Comparison of ENCODE assay signal across 9 cellular contexts in genomic region chr6:30820196-30820595, GRCh38.
A peak's percentile ranks its signal among the peaks of the same experiment; 100 is the strongest.
DNase-seq lines count a peak whose midpoint lies in the region; ATAC-seq and TF ChIP-seq lines count a peak whose summit lies in the region.
"Had no signal": no experiment of that assay in that cellular context is flagged by ENCODE, and none has a peak within 500 bp of the region (broad histone marks: within the 10 kb centered on the region; RNA-seq: fewer than 3 reads in every experiment).

No MANE protein-coding gene starts in this region.

- BruUV-seq in Caco-2 (replicated peaks; lab: Mats Ljungman, UMichigan), result no TSS peak

- peaks cover 50% of the 10 kb centered on the region for H3K4me1 ChIP-seq in Caco-2

- peaks cover 13% of the 10 kb centered on the region for H3K36me3 Mint-ChIP-seq in Caco-2 (ENCODE audit: insufficient read depth, unreplicated experiment)
- no peaks in the 10 kb centered on the region for H3K36me3 Mint-ChIP-seq in osteocyte (ENCODE audit: unreplicated experiment)

- no peaks in the 10 kb centered on the region for H3K27me3 ChIP-seq in Caco-2 (replicated peaks; ENCODE audit: control insufficient read depth, insufficient read depth, low read length)

- H3K27ac ChIP-seq in RWPE1, result peak overlapping the region; percentile 95

- H3K9me3 Mint-ChIP-seq in Caco-2 (ENCODE audit: unreplicated experiment) (no peaks in the 10 kb centered on the region), osteocyte (ENCODE audit: unreplicated experiment) (no peaks in the 10 kb centered on the region)

- H3K4me3 Mint-ChIP-seq in Caco-2 (ENCODE audit: unreplicated experiment), result no peak overlapping the region
- H3K4me3 Mint-ChIP-seq in osteocyte (ENCODE audit: unreplicated experiment), result no peak overlapping the region

- POLR2A ChIA-PET in Caco-2 (lab: Charles Lee), result interaction anchor here (1.1 kb wide), 1 partner anchor 56 kb away, joined by 3 read pairs; no protein-coding TSS in a partner anchor
- POLR2A ChIA-PET in RWPE1 (lab: Yijun Ruan, JAX; ENCODE audit: low non-redundant PET), result interaction anchor here (0.7 to 1.6 kb wide), 4 partner anchors 39 to 78 kb away, joined by 6 to 9 read pairs (median 6); partner anchors contain the start of genes FLOT1 and IER3

- no peaks in the 10 kb centered on the region for H3K36me3 ChIP-seq in Caco-2 (ENCODE audit: control insufficient read depth, insufficient read depth, low read length)

- H3K27me3 Mint-ChIP-seq in Caco-2 (ENCODE audit: insufficient read depth, unreplicated experiment), result no peaks in the 10 kb centered on the region
- H3K27me3 Mint-ChIP-seq in osteocyte (ENCODE audit: unreplicated experiment), result no peaks in the 10 kb centered on the region

- TF ChIP-seq CTCF in Caco-2 (IDR thresholded peaks at IDR 0.05; ENCODE audit: insufficient read depth in 1 of 2, low read depth in 1 of 2, low read length in 1 of 2, severe bottlenecking in 1 of 2, unreplicated experiment in 1 of 2) (no peak), RWPE1 (conservative IDR thresholded peaks at IDR 0.05; ENCODE audit: low read depth) (no peak), osteocyte (IDR thresholded peaks at IDR 0.05) (peak; percentile 20)

- ATAC-seq in GM19328 (IDR thresholded peaks at IDR 0.05; ENCODE audit: unreplicated experiment), result no peak
- ATAC-seq: GM12878 had no signal

- intact Hi-C loops in Caco-2 (cut with micrococcal nuclease; ENCODE audit: unreplicated experiment), result no loop called here

- no peak overlapping the region for H3K4me3 ChIP-seq in Caco-2 (ENCODE audit: low read depth, low read length)
- H3K4me3 ChIP-seq: GM12878 had no signal

- H3K9me3 ChIP-seq in Caco-2, result no peaks in the 10 kb centered on the region

- peaks cover 42% of the 10 kb centered on the region for H3K4me1 Mint-ChIP-seq in Caco-2 (ENCODE audit: low read depth, unreplicated experiment)
- H3K4me1 Mint-ChIP-seq in osteocyte (ENCODE audit: unreplicated experiment), result peaks cover 56% of the 10 kb centered on the region

- CTCF ChIA-PET in Caco-2 (lab: Charles Lee) (interaction anchor here (0.6 to 1.5 kb wide), 4 partner anchors 51 to 267 kb away, joined by 3 to 9 read pairs (median 4); no protein-coding TSS in a partner anchor), RWPE1 (lab: Yijun Ruan, JAX) (interaction anchor here (0.5 to 2.2 kb wide), 8 partner anchors 9 to 251 kb away, joined by 3 to 5 read pairs (median 3); partner anchors contain the start of gene FLOT1)

- DNase-seq in Caco-2 (no peak), RWPE1 (ENCODE audit: low spot score) (peak; percentile 75), fibroblast of gingiva (ENCODE audit: low read depth) (peak; percentile 59), osteocyte (ENCODE audit: extremely low spot score, unreplicated experiment) (no peak), GM19238 (ENCODE audit: insufficient read length, low spot score) (no peak), NCI-H187 treated with DMSO at 0.1 percent for 48 hours (lab: John Stamatoyannopoulos, UW) (no peak), epidermal melanocyte (ENCODE audit: insufficient read length, low spot score) (no peak)

- peak overlapping the region; percentile 5 for H3K27ac Mint-ChIP-seq in Caco-2 (ENCODE audit: unreplicated experiment)
- peak overlapping the region; percentile 92 for H3K27ac Mint-ChIP-seq in osteocyte (ENCODE audit: unreplicated experiment)

Comparison
In these comparisons a context has a peak if more than half of its experiments do, and no peak if none do; other contexts are left out.
1. DNase-seq: peak in RWPE1 (single experiment) and fibroblast of gingiva (single experiment); none in Caco-2 (0 of 2), osteocyte (single experiment), GM19238 (single experiment), NCI-H187 treated with DMSO at 0.1 percent for 48 hours (single experiment) and epidermal melanocyte (single experiment).